ENCODE assay signal across 1 cellular context in genomic region chr21:41715649-41716321, GRCh38.
TF ChIP-seq lines count a peak whose summit lies in the region.

No MANE protein-coding gene starts in this region.

TF ChIP-seq in H1, 55 proteins besides CTCF, POLR2A, EP300 and RAD21 (continued from another document):
- no peak for TF ChIP-seq NANOG (IDR thresholded peaks at IDR 0.05; ENCODE audit: insufficient read depth, low read depth, low read length, poor library complexity, severe bottlenecking)
